In the genomic region with DNA sequence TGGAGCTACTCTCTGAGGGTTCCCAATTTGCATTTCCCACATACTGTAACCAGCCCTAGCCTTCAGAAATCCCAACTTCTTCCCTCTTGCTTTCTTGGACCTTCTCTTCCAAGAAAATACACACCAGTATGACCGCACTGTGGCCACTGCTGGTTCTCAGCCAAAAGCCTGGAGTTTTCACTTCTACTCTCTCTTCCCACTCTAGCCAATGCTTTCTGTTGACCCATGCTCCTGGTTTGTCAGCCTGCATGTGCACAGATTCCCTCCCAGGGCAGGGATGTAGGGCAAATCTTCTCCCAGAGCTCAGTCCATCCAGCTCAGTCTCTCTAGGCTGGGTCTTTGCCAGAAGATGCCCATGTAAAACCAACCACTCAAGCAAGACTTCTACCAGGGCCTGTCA, we compare ENCODE assay signal across 13 cellular contexts. TPM values are rescaled to one million over a fixed set of nuclear protein-coding genes. Genes with fewer than 3 reads are reported as not detected.
DNase-seq lines count a peak whose midpoint lies in the region; ATAC-seq and TF ChIP-seq lines count a peak whose summit lies in the region.
"Had no signal": no experiment of that assay in that cellular context is flagged by ENCODE, and none has a peak within 500 bp of the region (broad histone marks: within the 10 kb centered on the region; RNA-seq: fewer than 3 reads in every experiment).

No MANE protein-coding gene starts in this region.

- no peaks in the 10 kb centered on the region for H3K9me3 Mint-ChIP-seq in IgD-negative memory B cell
- H3K9me3 Mint-ChIP-seq in dendritic cell treated with granulocyte-macrophage colony-stimulating factor and Interleukin-4, amounts not matched to agents 40 ng/mL and 50 ng/mL, for 4 days = no peaks in the 10 kb centered on the region

- no peak for DNase-seq in psoas muscle
- no peak for DNase-seq in stimulated activated CD4-positive, alpha-beta T cell treated with anti-CD3 and anti-CD28 coated beads, Interleukin-4, amount 100 ng/mL, for 1 hour
- DNase-seq: hypothalamus, NCI-H2107, testis had no signal

- H3K9me2 ChIP-seq in DOHH2 (replicated peaks; ENCODE audit: control insufficient read depth, low read length) = no peaks in the 10 kb centered on the region

- no peak for ATAC-seq in HG03095 (IDR thresholded peaks at IDR 0.05; ENCODE audit: unreplicated experiment)
- ATAC-seq in psoas muscle = no peak
- ATAC-seq in GM18870 (IDR thresholded peaks at IDR 0.05; ENCODE audit: unreplicated experiment) = no peak

- H3K9me3 ChIP-seq in DOHH2 (ENCODE audit: control insufficient read depth, insufficient read depth, low read length) (no peaks in the 10 kb centered on the region), psoas muscle (no peaks in the 10 kb centered on the region)
- H3K9me3 ChIP-seq: testis had no signal

- peaks cover 2% of the 10 kb centered on the region for H3K36me3 Mint-ChIP-seq in IgD-negative memory B cell
- H3K36me3 Mint-ChIP-seq in dendritic cell treated with granulocyte-macrophage colony-stimulating factor and Interleukin-4, amounts not matched to agents 40 ng/mL and 50 ng/mL, for 4 days (ENCODE audit: low read depth) = peaks cover 71% of the 10 kb centered on the region

- H3K27ac Mint-ChIP-seq in IgD-negative memory B cell = peak overlapping the region; percentile 32 to 93 (median 90)
- peak overlapping the region; percentile 89 for H3K27ac Mint-ChIP-seq in dendritic cell treated with granulocyte-macrophage colony-stimulating factor and Interleukin-4, amounts not matched to agents 40 ng/mL and 50 ng/mL, for 4 days
- H3K27ac Mint-ChIP-seq: progenitor cell of endocrine pancreas had no signal

- H3K36me3 ChIP-seq in DOHH2 (ENCODE audit: control insufficient read depth, low read length) (no peaks in the 10 kb centered on the region), psoas muscle (ENCODE audit: insufficient read depth in 1 of 2, low read depth in 1 of 2) (no peaks in the 10 kb centered on the region)

- H3F3A ChIP-seq in DOHH2 (ENCODE audit: control insufficient read depth, insufficient read depth) = no peaks in the 10 kb centered on the region

- peak overlapping the region; percentile 88 to 96 (median 90) for H3K4me3 Mint-ChIP-seq in IgD-negative memory B cell
- H3K4me3 Mint-ChIP-seq in dendritic cell treated with granulocyte-macrophage colony-stimulating factor and Interleukin-4, amounts not matched to agents 40 ng/mL and 50 ng/mL, for 4 days = peak overlapping the region; percentile 88

- no peaks in the 10 kb centered on the region for H3K79me2 ChIP-seq in DOHH2 (ENCODE audit: control insufficient read depth, low read length)

- peaks cover 62 to 70% (median 70%) of the 10 kb centered on the region in 3 donors for H3K4me1 Mint-ChIP-seq in IgD-negative memory B cell
- peaks cover 65% of the 10 kb centered on the region for H3K4me1 Mint-ChIP-seq in dendritic cell treated with granulocyte-macrophage colony-stimulating factor and Interleukin-4, amounts not matched to agents 40 ng/mL and 50 ng/mL, for 4 days (ENCODE audit: low read depth)

- no peak overlapping the region for H3K4me3 ChIP-seq in DOHH2 (ENCODE audit: low read length)
- peak overlapping the region; percentile 17 to 30 (median 20) for H3K4me3 ChIP-seq in skin epidermis
- no peak overlapping the region for H3K4me3 ChIP-seq in psoas muscle
- H3K4me3 ChIP-seq: testis had no signal

- no peaks in the 10 kb centered on the region for H3K27me3 Mint-ChIP-seq in IgD-negative memory B cell
- no peaks in the 10 kb centered on the region for H3K27me3 Mint-ChIP-seq in dendritic cell treated with granulocyte-macrophage colony-stimulating factor and Interleukin-4, amounts not matched to agents 40 ng/mL and 50 ng/mL, for 4 days

- WGBS in psoas muscle, 3 donors = 76 to 88% (median 76%) methylated on average over 1 of the region's 1 CpG

- no peaks in the 10 kb centered on the region for H4K20me1 ChIP-seq in DOHH2 (ENCODE audit: control insufficient read depth, insufficient read depth, low read depth, low read length)

- intact Hi-C loops in dendritic cell treated with granulocyte-macrophage colony-stimulating factor and Interleukin-4, amounts not matched to agents 40 ng/mL and 50 ng/mL, for 4 days (cut with micrococcal nuclease) = loop anchor here (5.0 kb wide), 1 partner anchor 34 kb away; no protein-coding TSS in a partner anchor
- intact Hi-C loops in psoas muscle (cut with DNase I) = no loop called here

- peaks cover 42% of the 10 kb centered on the region for H3K4me1 ChIP-seq in DOHH2 (ENCODE audit: control insufficient read depth, low read length)
- H3K4me1 ChIP-seq in psoas muscle = no peaks in the 10 kb centered on the region
- H3K4me1 ChIP-seq: testis had no signal

- TF ChIP-seq CTCF in DOHH2 (IDR thresholded peaks at IDR 0.05; ENCODE audit: low read depth, low read length, poor library complexity, severe bottlenecking) (no peak), psoas muscle (IDR thresholded peaks at IDR 0.05) (no peak)

- H3K4me2 ChIP-seq in DOHH2 (ENCODE audit: low read length) = peak overlapping the region; percentile 45

- H3K27me3 ChIP-seq in DOHH2 (ENCODE audit: control insufficient read depth, low read length) (no peaks in the 10 kb centered on the region), psoas muscle (ENCODE audit: insufficient read depth in 3 of 3, low read length in 2 of 3) (no peaks in the 10 kb centered on the region)
- H3K27me3 ChIP-seq: testis had no signal

- H3K27ac ChIP-seq in DOHH2 (ENCODE audit: low read depth, low read length) (no peak overlapping the region), skin epidermis (peak overlapping the region in 17 of 21 experiments; percentile 11 to 95 (median 67)), psoas muscle (no peak overlapping the region)
- H3K27ac ChIP-seq: epithelial cell of prostate, testis had no signal

RNA-seq across cellular contexts. Expression of gene SLAMF1, which starts 0.7 kb away (rescaled TPM):
- polyA plus RNA-seq in IgD-negative memory B cell = 17.2 TPM
- total RNA-seq in psoas muscle = under 1 TPM; 0.06 to 0.27 (median 0.10) TPM
- polyA plus RNA-seq in psoas muscle = under 1 TPM; 0.03 to 0.30 (median 0.04) TPM
- total RNA-seq: progenitor cell of endocrine pancreas had no signal

Comparison
In these comparisons a context has a peak if more than half of its experiments do, and no peak if none do; other contexts are left out.
1. H3K27ac ChIP-seq: peak in skin epidermis (17 of 21); none in DOHH2 (single experiment) and psoas muscle (single experiment).
2. H3K4me3 ChIP-seq: peak in skin epidermis (7 of 7); none in DOHH2 (single experiment) and psoas muscle (single experiment).
3. RNA of gene SLAMF1, which starts 0.7 kb away (polyA plus RNA-seq): 17.2 TPM in IgD-negative memory B cell (single experiment); 0.03 to 0.30 TPM in psoas muscle; every median in the first group is over 10 times any median in the second.